In the genomic region with DNA sequence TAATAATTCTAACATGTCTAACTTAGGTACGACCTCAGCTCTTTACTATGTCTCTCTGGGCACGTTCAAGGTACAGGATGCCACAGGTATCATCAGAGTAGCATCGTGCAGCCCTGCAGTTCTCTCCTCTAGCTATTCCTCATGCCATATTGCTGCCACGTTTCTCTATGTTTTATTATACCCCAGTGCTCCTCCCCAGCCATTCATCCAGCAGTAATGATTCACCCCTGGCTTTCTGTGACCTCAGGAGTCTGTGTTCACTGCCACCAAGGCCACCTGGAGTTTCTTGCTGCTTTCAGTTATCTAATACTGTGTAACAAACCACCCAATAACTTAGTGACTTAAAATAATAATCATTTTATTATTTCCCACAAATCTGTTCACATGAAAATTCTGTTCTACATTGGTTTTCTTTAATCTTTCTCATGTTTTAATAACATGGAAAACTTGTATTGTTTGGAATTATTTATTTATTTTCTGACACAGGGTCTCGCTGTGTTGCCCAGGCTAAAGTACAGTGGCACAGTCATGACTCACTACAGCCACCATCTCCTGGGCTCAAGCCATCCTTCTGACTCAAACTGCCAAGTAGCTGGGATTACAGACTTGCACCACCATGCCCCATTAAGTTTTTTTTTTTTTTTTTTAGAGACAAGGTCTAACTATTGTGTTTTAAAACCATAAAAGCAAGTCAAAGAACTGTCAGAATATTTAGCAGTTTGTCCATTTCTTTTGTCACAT, we compare ENCODE assay signal across 22 cellular contexts. TPM values are rescaled to one million over a fixed set of nuclear protein-coding genes. Genes with fewer than 3 reads are reported as not detected.
DNase-seq lines count a peak whose midpoint lies in the region; ATAC-seq, FAIRE-seq and TF ChIP-seq lines count a peak whose summit lies in the region.
"Had no signal": no experiment of that assay in that cellular context is flagged by ENCODE, and none has a peak within 500 bp of the region (broad histone marks: within the 10 kb centered on the region; RNA-seq: fewer than 3 reads in every experiment).

No MANE protein-coding gene starts in this region.

- no peak for FAIRE-seq in astrocyte (lab: Jason Lieb, UNC)
- peak; percentile 88 for FAIRE-seq in islet of Langerhans (lab: Jason Lieb, UNC)

- in situ Hi-C loops in ACHN (cut with HindIII; ENCODE audit: low pct_ligation_motif_present, low pct_unique_long_range_greater_than_20kb, low sequenced_read_pairs): no loop called here

- no peak overlapping the region for H3K4me2 ChIP-seq in astrocyte (ENCODE audit: low read length)

- H3K4me1 ChIP-seq in astrocyte (ENCODE audit: insufficient read depth, low read length): no peaks in the 10 kb centered on the region
- H3K4me1 ChIP-seq: colonic mucosa had no signal

- no peak overlapping the region for H3K4me3 Mint-ChIP-seq in astrocyte (ENCODE audit: unreplicated experiment)
- H3K4me3 Mint-ChIP-seq: activated naive CD8-positive, alpha-beta T cell; B cell; naive B cell; stimulated activated naive B cell treated with anti-CD40 and anti-IgM and Interleukin-4, amounts not matched to agents 10 μg/mL and 1 μg/mL and 100 μg/mL, for 72 hours had no signal

- H4K20me1 ChIP-seq in astrocyte (ENCODE audit: insufficient read depth, low read length): peaks cover 4% of the 10 kb centered on the region

- ATAC-seq in left lobe of liver (no peak), omental fat pad (ENCODE audit: low FRiP score) (no peak), GM19463 (IDR thresholded peaks at IDR 0.05; ENCODE audit: unreplicated experiment) (no peak)
- ATAC-seq: right cardiac atrium; stimulated activated naive B cell treated with anti-CD40 and anti-IgM and Interleukin-4, amounts not matched to agents 10 μg/mL and 1 μg/mL and 100 μg/mL, for 72 hours had no signal

- no peak overlapping the region for H3K9ac ChIP-seq in astrocyte (ENCODE audit: low read length)

- H3K79me2 ChIP-seq in astrocyte (ENCODE audit: insufficient read depth, low read length): peaks cover 65% of the 10 kb centered on the region

- H3K27ac Mint-ChIP-seq in astrocyte (ENCODE audit: unreplicated experiment): no peak overlapping the region
- H3K27ac Mint-ChIP-seq: activated naive CD8-positive, alpha-beta T cell; B cell; stimulated activated naive B cell treated with anti-CD40 and anti-IgM and Interleukin-4, amounts not matched to agents 10 μg/mL and 1 μg/mL and 100 μg/mL, for 72 hours had no signal

- no peak overlapping the region for H2AFZ ChIP-seq in astrocyte (ENCODE audit: low read depth, low read length)

- no peaks in the 10 kb centered on the region for H3K27me3 Mint-ChIP-seq in astrocyte (ENCODE audit: low read depth, unreplicated experiment)
- H3K27me3 Mint-ChIP-seq: activated naive CD8-positive, alpha-beta T cell; B cell; naive B cell; stimulated activated naive B cell treated with anti-CD40 and anti-IgM and Interleukin-4, amounts not matched to agents 10 μg/mL and 1 μg/mL and 100 μg/mL, for 72 hours had no signal

- TF ChIP-seq CTCF in astrocyte (IDR thresholded peaks at IDR 0.05; ENCODE audit: insufficient read depth, low read depth, low read length): no peak
- no peak for TF ChIP-seq CTCF in omental fat pad (IDR thresholded peaks at IDR 0.05)

- H3K4me3 ChIP-seq in astrocyte (ENCODE audit: insufficient read depth, low read depth, low read length): no peak overlapping the region
- H3K4me3 ChIP-seq: colonic mucosa, vagina had no signal

- peaks cover 12% of the 10 kb centered on the region for H3K4me1 Mint-ChIP-seq in astrocyte (ENCODE audit: low read depth, unreplicated experiment)

- no peaks in the 10 kb centered on the region for H3K36me3 Mint-ChIP-seq in astrocyte (ENCODE audit: low read depth, unreplicated experiment)
- H3K36me3 Mint-ChIP-seq: naive B cell had no signal

- H3K27ac ChIP-seq in astrocyte (ENCODE audit: low read depth, low read length): no peak overlapping the region
- H3K27ac ChIP-seq: colonic mucosa, vagina had no signal

- no peaks in the 10 kb centered on the region for H3K27me3 ChIP-seq in astrocyte (ENCODE audit: insufficient read depth, low read length)
- H3K27me3 ChIP-seq: colonic mucosa, vagina had no signal

- DNase-seq in ACHN (peak; percentile 45), HT1080 (ENCODE audit: low read depth) (peak; percentile 58), astrocyte (ENCODE audit: low read depth) (peak; percentile 18), iPS-NIHi11 (ENCODE audit: low spot score) (no peak), left lobe of liver (ENCODE audit: low spot score) (no peak), omental fat pad (ENCODE audit: low spot score) (no peak)
- DNase-seq: activated CD4-positive, CD25-positive, alpha-beta regulatory T cell; activated CD8-positive, alpha-beta memory T cell treated with anti-CD3 and anti-CD28 coated beads, Interleukin-2, amount 50 U/mL, for 48 hours; colonic mucosa; DMS79 treated with DMSO at 0.1 percent for 48 hours; islet precursor cell; Karpas-422; naive B cell; NCI-H2107; right cardiac atrium; stimulated activated CD4-positive, alpha-beta T cell treated with anti-CD3 and anti-CD28 coated beads, Interleukin-4, amount 100 ng/mL, for 4 hours; stimulated activated naive B cell treated with anti-CD40 and anti-IgM and Interleukin-4, amounts not matched to agents 10 μg/mL and 1 μg/mL and 100 μg/mL, for 72 hours had no signal

- no peaks in the 10 kb centered on the region for H3K9me3 ChIP-seq in astrocyte (ENCODE audit: insufficient read depth, low read depth, low read length)
- H3K9me3 ChIP-seq: colonic mucosa, vagina had no signal

- no peaks in the 10 kb centered on the region for H3K36me3 ChIP-seq in astrocyte (ENCODE audit: insufficient read depth, low read length)
- H3K36me3 ChIP-seq: colonic mucosa, vagina had no signal

- H3K9me3 Mint-ChIP-seq in astrocyte (ENCODE audit: unreplicated experiment): no peaks in the 10 kb centered on the region
- H3K9me3 Mint-ChIP-seq: naive B cell; stimulated activated naive B cell treated with anti-CD40 and anti-IgM and Interleukin-4, amounts not matched to agents 10 μg/mL and 1 μg/mL and 100 μg/mL, for 72 hours had no signal

RNA-seq across cellular contexts. Expression of gene REEP3, which starts 21.8 kb away (rescaled TPM):
- 13.1 and 18.1 TPM in 2 replicates for total RNA-seq in HT1080 (2014; rRNA removed; shearing (Covaris generic))
- 29.1 and 34.9 TPM in 2 replicates for polyA plus RNA-seq in HT1080 (2015; cell fraction: cytosol; rRNA removed)
- 10.8 and 11.8 TPM in 2 replicates for polyA plus RNA-seq in HT1080 (2015; cell fraction: nucleus; rRNA removed)
- total RNA-seq in astrocyte: 44.6 and 52.0 TPM in 2 replicates
- total RNA-seq in left lobe of liver: 23.7 TPM
- 10 to 100 TPM; 44.7 to 70.5 (median 57.1) TPM for total RNA-seq in omental fat pad

Comparison
In these comparisons a context has a peak if more than half of its experiments do, and no peak if none do; other contexts are left out.
1. DNase-seq: peak in ACHN (single experiment), HT1080 (single experiment) and astrocyte (single experiment); none in iPS-NIHi11 (single experiment), left lobe of liver (single experiment) and omental fat pad (single experiment).